Comparison of ENCODE assay signal across 8 cellular contexts in the genomic region with DNA sequence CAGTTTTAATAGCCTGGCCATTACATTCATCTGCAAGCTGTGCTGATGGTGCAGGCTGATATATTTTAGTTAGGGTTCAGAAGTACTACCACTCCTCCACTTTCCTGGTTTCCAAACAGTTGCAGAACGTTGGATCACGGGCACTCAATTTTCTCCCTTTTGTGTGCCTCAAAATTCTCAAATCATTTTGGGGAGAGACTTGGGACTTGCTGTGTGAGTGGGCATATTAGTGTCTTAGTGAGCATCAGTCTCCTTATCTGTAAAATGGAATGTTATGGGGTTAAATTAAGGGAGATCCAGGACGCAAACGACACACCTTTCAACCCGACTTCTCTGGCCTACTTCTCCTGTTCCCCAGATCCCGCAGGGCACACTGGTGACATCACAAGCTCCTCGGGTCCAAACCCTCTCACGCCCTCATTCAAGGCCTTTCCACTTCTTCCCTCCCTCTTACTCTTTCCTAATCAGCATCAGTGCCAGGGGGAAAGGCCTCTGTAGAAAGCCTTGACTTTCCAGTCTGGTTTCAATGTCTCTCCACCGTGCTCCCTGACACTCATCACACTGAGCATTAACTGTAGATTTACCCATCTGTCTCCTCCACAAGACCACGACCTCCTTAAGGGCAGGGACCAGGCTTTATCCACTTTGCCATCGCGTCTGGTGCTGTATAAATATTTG. TPM values are rescaled to one million over a fixed set of nuclear protein-coding genes. Genes with fewer than 3 reads are reported as not detected.
A peak's percentile ranks its signal among the peaks of the same experiment; 100 is the strongest.
DNase-seq lines count a peak whose midpoint lies in the region; ATAC-seq, FAIRE-seq and TF ChIP-seq lines count a peak whose summit lies in the region.

No MANE protein-coding gene starts in this region.

- no peak for TF ChIP-seq CTCF in Loucy (conservative IDR thresholded peaks at IDR 0.05; ENCODE audit: low read length)
- TF ChIP-seq CTCF in foreskin fibroblast (IDR thresholded peaks at IDR 0.05; ENCODE audit: low read depth, low read length): no peak
- TF ChIP-seq CTCF in neutrophil (IDR thresholded peaks at IDR 0.05): no peak

- no peak for FAIRE-seq in GM12892 (lab: Jason Lieb, UNC)

- TF ChIP-seq POLR2A in GM12892 (IDR thresholded peaks at IDR 0.05; ENCODE audit: low read depth, low read length): no peak

- H3K36me3 ChIP-seq in Loucy (ENCODE audit: insufficient read depth, low read length) (no peaks in the 10 kb centered on the region), neutrophil (no peaks in the 10 kb centered on the region)

- no peaks in the 10 kb centered on the region for H3K27me3 Mint-ChIP-seq in activated T-cell treated with anti-CD3 and anti-CD28 coated beads, Interleukin-2, amount 50 U/mL, for 4 hours (ENCODE audit: low read depth)

- peak overlapping the region; percentile 96 for H3K9ac ChIP-seq in Loucy (ENCODE audit: low read depth, low read length, poor library complexity, severe bottlenecking)

- H3K9me3 ChIP-seq in Loucy (ENCODE audit: insufficient read depth, low read depth, low read length): no peaks in the 10 kb centered on the region
- no peaks in the 10 kb centered on the region for H3K9me3 ChIP-seq in neutrophil

- H3K36me3 Mint-ChIP-seq in activated T-cell treated with anti-CD3 and anti-CD28 coated beads, Interleukin-2, amount 50 U/mL, for 4 hours (ENCODE audit: insufficient read depth): peaks cover 12% of the 10 kb centered on the region

- peak overlapping the region; percentile 79 for H3K4me3 Mint-ChIP-seq in activated T-cell treated with anti-CD3 and anti-CD28 coated beads, Interleukin-2, amount 50 U/mL, for 4 hours

- H3K9me2 ChIP-seq in Loucy (replicated peaks; ENCODE audit: low read depth, low read length): no peaks in the 10 kb centered on the region

- DNase-seq in ELR (ENCODE audit: low read depth) (peak; percentile 75), foreskin fibroblast (peak; percentile 81 to 88), GM12892 (ENCODE audit: insufficient read length) (no peak)
- no peak for DNase-seq in activated T-cell treated with anti-CD3 and anti-CD28 coated beads, Interleukin-2, amount 50 U/mL, for 4 hours
- DNase-seq in stimulated activated CD4-positive, alpha-beta T cell treated with anti-CD3 and anti-CD28 coated beads, Interleukin-4, amount 100 ng/mL, for 1 hour: no peak

- ATAC-seq in activated T-cell treated with anti-CD3 and anti-CD28 coated beads, Interleukin-2, amount 50 U/mL, for 4 hours: no peak
- no peak for ATAC-seq in HG02642 (IDR thresholded peaks at IDR 0.05; ENCODE audit: poor library complexity, unreplicated experiment)

- H3K4me1 Mint-ChIP-seq in activated T-cell treated with anti-CD3 and anti-CD28 coated beads, Interleukin-2, amount 50 U/mL, for 4 hours (ENCODE audit: low read depth): peaks cover 40% of the 10 kb centered on the region

- H3K27me3 ChIP-seq in Loucy (ENCODE audit: insufficient read depth, low read length, poor library complexity, severe bottlenecking) (no peaks in the 10 kb centered on the region), neutrophil (no peaks in the 10 kb centered on the region)

- H3K4me1 ChIP-seq in Loucy (ENCODE audit: insufficient read depth, low read length, poor library complexity, severe bottlenecking) (peaks cover 64% of the 10 kb centered on the region), neutrophil (ENCODE audit: control insufficient read depth in 1 of 2, insufficient read depth in 1 of 2, low read depth in 1 of 2, low read length in 1 of 2) (peaks cover 15 to 21% of the 10 kb centered on the region in 2 experiments)

- H3K4me3 ChIP-seq in Loucy (ENCODE audit: low read length, poor library complexity, severe bottlenecking): peak overlapping the region; percentile 88
- peak overlapping the region; percentile 47 to 59 for H3K4me3 ChIP-seq in foreskin fibroblast (ENCODE audit: low read depth in 1 of 2, low read length in 2 of 2)
- peak overlapping the region; percentile 80 to 99 for H3K4me3 ChIP-seq in neutrophil (ENCODE audit: low read depth in 1 of 2, low read length in 1 of 2)

- H2AFZ ChIP-seq in Loucy (ENCODE audit: low read length): peak overlapping the region; percentile 49; the same call in 1 of the 2 replicates

- peak overlapping the region; percentile 85 for H3K4me2 ChIP-seq in Loucy (ENCODE audit: low read depth, low read length, poor library complexity, severe bottlenecking)

- H3K9me3 Mint-ChIP-seq in activated T-cell treated with anti-CD3 and anti-CD28 coated beads, Interleukin-2, amount 50 U/mL, for 4 hours: no peaks in the 10 kb centered on the region

- no peaks in the 10 kb centered on the region for H3F3A ChIP-seq in Loucy (ENCODE audit: low read depth)

- H4K20me1 ChIP-seq in Loucy (ENCODE audit: insufficient read depth, low read length, poor library complexity, severe bottlenecking): peaks cover 28% of the 10 kb centered on the region

- peaks cover 62% of the 10 kb centered on the region for H3K79me2 ChIP-seq in Loucy (ENCODE audit: insufficient read depth, low read length)

- H3K27ac ChIP-seq in neutrophil: peak overlapping the region; percentile 87

RNA-seq across cellular contexts. Expression of a gene that starts 1.2 kb away (rescaled TPM):
- 10 to 100 TPM; 14.7 to 17.8 (median 15.9) TPM for total RNA-seq in activated T-cell treated with anti-CD3 and anti-CD28 coated beads, Interleukin-2, amount 50 U/mL, for 4 hours
- polyA plus RNA-seq in GM12892 (2012; ENCODE audit: missing spikeins): 26.0 TPM

RNA-seq across cellular contexts. Expression of a gene that starts 1.4 kb away (rescaled TPM):
- 10 to 100 TPM; 41.9 to 46.5 (median 44.6) TPM for total RNA-seq in activated T-cell treated with anti-CD3 and anti-CD28 coated beads, Interleukin-2, amount 50 U/mL, for 4 hours
- polyA plus RNA-seq in GM12892 (2012; ENCODE audit: missing spikeins): 61.4 TPM

Comparison
In these comparisons a context has a peak if more than half of its experiments do, and no peak if none do; other contexts are left out.
1. DNase-seq: peak in ELR (single experiment) and foreskin fibroblast (2 of 2); none in activated T-cell treated with anti-CD3 and anti-CD28 coated beads, Interleukin-2, amount 50 U/mL, for 4 hours (single experiment), GM12892 (single experiment) and stimulated activated CD4-positive, alpha-beta T cell treated with anti-CD3 and anti-CD28 coated beads, Interleukin-4, amount 100 ng/mL, for 1 hour (single experiment).
2. Peak in every context shown above with its lines, with median percentiles within 50 percentile points of each other: H3K4me3 ChIP-seq.